ENCODE assay signal across 16 cellular contexts in the genomic region with DNA sequence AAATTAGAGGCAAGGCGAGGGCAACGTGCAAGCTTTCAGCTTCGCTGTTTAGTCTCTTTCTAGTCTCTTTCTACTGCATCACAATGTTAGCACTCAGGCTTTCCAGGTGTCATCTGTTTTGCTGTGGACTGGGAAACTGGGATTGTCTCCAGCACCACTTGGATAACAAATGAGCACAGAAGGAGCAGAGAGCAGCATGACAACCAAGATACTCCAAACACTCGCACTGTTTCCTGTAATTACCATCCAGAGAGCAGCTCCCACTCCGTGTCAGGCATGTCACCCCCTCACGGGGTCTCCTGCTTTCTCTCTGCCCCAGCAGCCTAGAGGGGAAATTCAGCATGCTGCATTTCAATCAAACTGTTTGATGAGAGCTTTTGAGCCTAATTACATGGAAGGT.
DNase-seq lines count a peak whose midpoint lies in the region; ATAC-seq, FAIRE-seq and TF ChIP-seq lines count a peak whose summit lies in the region.
"Had no signal": no experiment of that assay in that cellular context is flagged by ENCODE, and none has a peak within 500 bp of the region (broad histone marks: within the 10 kb centered on the region; RNA-seq: fewer than 3 reads in every experiment).

No MANE protein-coding gene starts in this region.

- H3K4ac ChIP-seq in H1 (replicated peaks; ENCODE audit: insufficient read length, low read depth, low read length) = no peak overlapping the region

- H3K27me3 Mint-ChIP-seq in neural progenitor cell (ENCODE audit: insufficient read depth, low read depth) = peaks cover 4% of the 10 kb centered on the region

- WGBS in H1 (ENCODE audit: extremely low coverage in 1 of 2, insufficient coverage in 1 of 2, insufficient read length in 1 of 2, insufficient replicate concordance in 2 of 2, low coverage in 1 of 2, low lambda C conversion rate in 2 of 2, missing lambda C conversion rate in 1 of 2), 2 experiments = 59% methylated on average over 6 of the region's 6 CpGs; no CpG with 5 or more reads in 1 of the 2 experiments

- no peak overlapping the region for H2BK15ac ChIP-seq in H1 (ENCODE audit: low read length)

- no peak for TF ChIP-seq EP300 in H1 (IDR thresholded peaks at IDR 0.05; ENCODE audit: borderline replicate concordance in 1 of 2, low read depth in 2 of 2, low read length in 2 of 2)

- H3K27ac Mint-ChIP-seq in neural progenitor cell = no peak overlapping the region
- H3K27ac Mint-ChIP-seq: natural killer cell had no signal

- TF ChIP-seq POLR2A in H1 (IDR thresholded peaks at IDR 0.05; ENCODE audit: control extremely low read depth in 1 of 2, low read depth in 2 of 2, low read length in 2 of 2) = no peak

- H3K4me1 ChIP-seq in H1 (replicated peaks in 1 of 4; ENCODE audit: control insufficient read depth in 3 of 4, insufficient read depth in 4 of 4, low read length in 3 of 4) (peaks cover 0 to 10% (median 5%) of the 10 kb centered on the region in 4 experiments; a peak in 3 of 7 replicates), neural progenitor cell (peaks cover 12% of the 10 kb centered on the region)
- H3K4me1 ChIP-seq: ascending aorta, left lung, right atrium auricular region had no signal

- no peak overlapping the region for H2AK5ac ChIP-seq in H1 (ENCODE audit: low read depth, low read length)

- no peak overlapping the region for H2BK5ac ChIP-seq in H1 (ENCODE audit: low read depth, low read length)

- H4K20me1 ChIP-seq in H1 (replicated peaks in 1 of 2; ENCODE audit: control insufficient read depth in 1 of 2, insufficient read depth in 2 of 2, low read length in 2 of 2) = no peaks in the 10 kb centered on the region
- no peaks in the 10 kb centered on the region for H4K20me1 ChIP-seq in neural progenitor cell (ENCODE audit: low read depth)

- CTCF ChIA-PET in H1 (lab: Charles Lee; ENCODE audit: partially characterized antibody) = interaction anchor here (1.0 to 2.4 kb wide), 2 partner anchors 250 to 396 kb away, joined by 3 to 5 read pairs; no protein-coding TSS in a partner anchor

- H3K4me2 ChIP-seq in H1 (ENCODE audit: insufficient read depth in 1 of 2, low read depth in 2 of 2, low read length in 2 of 2) (no peak overlapping the region; a peak in 2 of 4 replicates), neural progenitor cell (peak overlapping the region; percentile 26)

- H3K9ac ChIP-seq in H1 (replicated peaks in 1 of 4; ENCODE audit: extremely low read depth in 1 of 4, low read depth in 3 of 4, low read length in 3 of 4) (no peak overlapping the region), neural progenitor cell (no peak overlapping the region)

- H3K56ac ChIP-seq in H1 (replicated peaks; ENCODE audit: insufficient read length, low read depth, low read length) = no peak overlapping the region

- H3K9me3 ChIP-seq in H1 (ENCODE audit: insufficient read depth in 2 of 2, low read depth in 1 of 2, low read length in 1 of 2) = no peaks in the 10 kb centered on the region
- no peaks in the 10 kb centered on the region for H3K9me3 ChIP-seq in neural progenitor cell (ENCODE audit: low read depth)
- H3K9me3 ChIP-seq: ascending aorta, left lung, right atrium auricular region had no signal

- no peak overlapping the region for H3K14ac ChIP-seq in H1 (ENCODE audit: insufficient read length)

- DNase-seq in ELF-1 (ENCODE audit: low read depth, low spot score) (peak; percentile 41), NCI-H2227 (lab: John Stamatoyannopoulos, UW; ENCODE audit: unreplicated experiment) (peak; percentile 63), H1 (ENCODE audit: low read depth in 1 of 2, low spot score in 2 of 2) (no peak), neural progenitor cell (ENCODE audit: low spot score) (no peak), kidney glomerular epithelial cell (lab: John Stamatoyannopoulos, UW) (no peak)
- no peak for DNase-seq in stimulated activated CD4-positive, alpha-beta T cell treated with anti-CD3 and anti-CD28 coated beads, Interleukin-4, amount 100 ng/mL, for 24 hours
- no peak for DNase-seq in stimulated activated CD4-positive, alpha-beta T cell treated with anti-CD3 and anti-CD28 coated beads, Interleukin-15, amount 100 ng/mL, for 24 hours
- DNase-seq: AML-193, dermis blood vessel endothelial cell, left lung, natural killer cell, NCI-H2081, SHP77 treated with DMSO at 0.1 percent for 48 hours had no signal

- H4K8ac ChIP-seq in H1 (ENCODE audit: extremely low read depth, insufficient read depth, low read length) = no peak overlapping the region

- H3K23me2 ChIP-seq in H1 (ENCODE audit: low read depth, low read length) = no peaks in the 10 kb centered on the region

- no peak overlapping the region for H2BK20ac ChIP-seq in H1 (ENCODE audit: low read length)

- H4K91ac ChIP-seq in H1 (replicated peaks; ENCODE audit: insufficient read length, low read length) = no peak overlapping the region

- no peak for TF ChIP-seq CTCF in H1 (IDR thresholded peaks at IDR 0.05; ENCODE audit: control extremely low read depth in 1 of 3, insufficient read depth in 1 of 3, low read depth in 1 of 3, low read length in 3 of 3)
- no peak for TF ChIP-seq CTCF in neural progenitor cell (IDR thresholded peaks at IDR 0.05)

- peaks cover 1% of the 10 kb centered on the region for H3K36me3 Mint-ChIP-seq in neural progenitor cell

- H2AFZ ChIP-seq in H1 (ENCODE audit: low read length) (peak overlapping the region; percentile 17), neural progenitor cell (replicated peaks) (peak overlapping the region; percentile 22)

- H3K79me1 ChIP-seq in H1 (ENCODE audit: low read depth, low read length) = no peaks in the 10 kb centered on the region

- H3F3A ChIP-seq in neural progenitor cell (ENCODE audit: low read depth) = peaks cover 4% of the 10 kb centered on the region

- peaks cover 8% of the 10 kb centered on the region for H3K4me1 Mint-ChIP-seq in neural progenitor cell
- H3K4me1 Mint-ChIP-seq: natural killer cell had no signal

- no peak overlapping the region for H4K5ac ChIP-seq in H1 (ENCODE audit: insufficient read length, low read depth, low read length)

- H2BK12ac ChIP-seq in H1 (ENCODE audit: low read depth, low read length) = no peak overlapping the region

- H2BK120ac ChIP-seq in H1 (replicated peaks; ENCODE audit: low read depth, low read length) = no peak overlapping the region

- H3K27ac ChIP-seq in H1 (ENCODE audit: low read depth, low read length) (no peak overlapping the region), neural progenitor cell (no peak overlapping the region)
- H3K27ac ChIP-seq: ascending aorta, left lung, right atrium auricular region had no signal

- POLR2A ChIA-PET in H1 (lab: Charles Lee; ENCODE audit: partially characterized antibody) = no interaction called here

- no peaks in the 10 kb centered on the region for H3K9me3 Mint-ChIP-seq in neural progenitor cell

- ATAC-seq in HG03457 (IDR thresholded peaks at IDR 0.05; ENCODE audit: unreplicated experiment) = no peak
- ATAC-seq: left lung, natural killer cell had no signal

- H3K4me3 Mint-ChIP-seq in neural progenitor cell = no peak overlapping the region
- H3K4me3 Mint-ChIP-seq: natural killer cell had no signal

- no peak overlapping the region for H3K18ac ChIP-seq in H1 (ENCODE audit: extremely low read depth, low read length)

- H3K79me2 ChIP-seq in H1 (ENCODE audit: control insufficient read depth in 1 of 2, insufficient read depth in 2 of 2, low read length in 2 of 2) (no peaks in the 10 kb centered on the region), neural progenitor cell (ENCODE audit: low read depth) (no peaks in the 10 kb centered on the region)

- no peak for FAIRE-seq in H1 (lab: Jason Lieb, UNC)

- TF ChIP-seq RAD21 in H1 (IDR thresholded peaks at IDR 0.05 in 1 of 2, conservative IDR thresholded peaks at IDR 0.05 in 1 of 2; ENCODE audit: low read depth in 2 of 2, low read length in 2 of 2) = no peak

- H3K4me3 ChIP-seq in H1 (ENCODE audit: extremely low read depth in 1 of 4, insufficient read depth in 2 of 4, low read depth in 3 of 4, low read length in 4 of 4) (no peak overlapping the region), neural progenitor cell (no peak overlapping the region)
- H3K4me3 ChIP-seq: ascending aorta, left lung, right atrium auricular region had no signal

- no peak overlapping the region for H3K23ac ChIP-seq in H1 (ENCODE audit: insufficient read length)

- no peaks in the 10 kb centered on the region for H3K36me3 ChIP-seq in H1 (ENCODE audit: control insufficient read depth in 2 of 4, insufficient read depth in 4 of 4, low read length in 3 of 4)
- no peaks in the 10 kb centered on the region for H3K36me3 ChIP-seq in neural progenitor cell
- H3K36me3 ChIP-seq: ascending aorta, left lung, right atrium auricular region had no signal

- H3K27me3 ChIP-seq in H1 (replicated peaks in 1 of 4; ENCODE audit: control insufficient read depth in 3 of 4, extremely low read depth in 1 of 4, insufficient read depth in 3 of 4, low read length in 3 of 4) = peaks cover 0 to 1% (median 0%) of the 10 kb centered on the region in 4 experiments; a peak in 1 of 7 replicates
- peaks cover 2% of the 10 kb centered on the region for H3K27me3 ChIP-seq in neural progenitor cell
- H3K27me3 ChIP-seq: ascending aorta, left lung, right atrium auricular region had no signal

TF ChIP-seq in H1, 55 proteins besides CTCF, POLR2A, EP300 and RAD21 (continues in another document):
- TF ChIP-seq TCF12 (IDR thresholded peaks at IDR 0.05; ENCODE audit: low read depth, low read length) = no peak
- TF ChIP-seq CEBPB (IDR thresholded peaks at IDR 0.05; ENCODE audit: low read depth, low read length) = no peak
- TF ChIP-seq SP1 (IDR thresholded peaks at IDR 0.05; ENCODE audit: low read depth, low read length) = no peak
- no peak for TF ChIP-seq CHD2 (IDR thresholded peaks at IDR 0.05; ENCODE audit: low read length)
- TF ChIP-seq NRF1 (IDR thresholded peaks at IDR 0.05; ENCODE audit: low read depth, low read length) = no peak
- no peak for TF ChIP-seq YY1 (IDR thresholded peaks at IDR 0.05; ENCODE audit: low read depth, low read length)
- no peak for TF ChIP-seq KDM1A (IDR thresholded peaks at IDR 0.05; ENCODE audit: borderline replicate concordance, low read length)
- no peak for TF ChIP-seq KDM4A (IDR thresholded peaks at IDR 0.05; ENCODE audit: low read depth, low read length, severe bottlenecking)
- no peak for TF ChIP-seq CTBP2 (IDR thresholded peaks at IDR 0.05; ENCODE audit: borderline replicate concordance, insufficient read depth, insufficient read length, low read length)
- TF ChIP-seq, protein P1, sequence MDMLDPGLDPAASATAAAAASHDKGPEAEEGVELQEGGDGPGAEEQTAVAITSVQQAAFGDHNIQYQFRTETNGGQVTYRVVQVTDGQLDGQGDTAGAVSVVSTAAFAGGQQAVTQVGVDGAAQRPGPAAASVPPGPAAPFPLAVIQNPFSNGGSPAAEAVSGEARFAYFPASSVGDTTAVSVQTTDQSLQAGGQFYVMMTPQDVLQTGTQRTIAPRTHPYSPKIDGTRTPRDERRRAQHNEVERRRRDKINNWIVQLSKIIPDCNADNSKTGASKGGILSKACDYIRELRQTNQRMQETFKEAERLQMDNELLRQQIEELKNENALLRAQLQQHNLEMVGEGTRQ (IDR thresholded peaks at IDR 0.05; ENCODE audit: low read length) = no peak
- TF ChIP-seq POLR2AphosphoS5 (IDR thresholded peaks at IDR 0.05; ENCODE audit: low read depth, low read length) = no peak
- TF ChIP-seq BACH1 (IDR thresholded peaks at IDR 0.05; ENCODE audit: low read length) = no peak
- TF ChIP-seq EZH2 (IDR thresholded peaks at IDR 0.05; ENCODE audit: low read depth, low read length, severe bottlenecking) = no peak

Comparison
In these comparisons a context has a peak if more than half of its experiments do, and no peak if none do; other contexts are left out.
1. DNase-seq: peak in ELF-1 (single experiment) and NCI-H2227 (single experiment); none in H1 (0 of 2), neural progenitor cell (single experiment), kidney glomerular epithelial cell (single experiment), stimulated activated CD4-positive, alpha-beta T cell treated with anti-CD3 and anti-CD28 coated beads, Interleukin-4, amount 100 ng/mL, for 24 hours (single experiment) and stimulated activated CD4-positive, alpha-beta T cell treated with anti-CD3 and anti-CD28 coated beads, Interleukin-15, amount 100 ng/mL, for 24 hours (single experiment).